4 cellular contexts compared by ENCODE assay signal in the genomic region with DNA sequence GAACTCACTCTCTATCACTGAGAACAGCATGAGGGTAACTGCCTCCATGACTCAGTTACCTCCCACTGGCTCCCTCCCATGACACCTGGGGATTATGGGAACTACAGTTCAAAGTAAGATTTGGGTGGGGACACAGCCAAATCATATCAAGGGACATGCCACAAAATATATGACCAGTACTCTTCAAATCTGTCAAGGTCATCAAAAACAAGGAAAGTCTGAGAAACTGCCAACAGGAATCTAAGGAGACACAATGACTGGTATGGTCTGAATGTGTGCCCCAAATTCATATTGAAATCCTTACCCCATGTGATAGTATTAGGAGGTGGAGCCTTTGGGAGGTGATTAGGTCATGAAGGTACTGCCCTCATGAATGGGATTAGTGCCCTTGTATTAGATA.
TF ChIP-seq lines count a peak whose summit lies in the region.

No MANE protein-coding gene starts in this region.

TF ChIP-seq in HepG2, 621 proteins besides CTCF, POLR2A, EP300 and RAD21:
- peak; percentile 60 to 74 for TF ChIP-seq MAFK (conservative IDR thresholded peaks at IDR 0.05 in 1 of 2, IDR thresholded peaks at IDR 0.05 in 1 of 2; ENCODE audit: low read length in 2 of 2)
- TF ChIP-seq MAFF (IDR thresholded peaks at IDR 0.05; ENCODE audit: low read depth, low read length): peak; percentile 66
- TF ChIP-seq RARG (CRISPR knock-in tag; IDR thresholded peaks at IDR 0.05; ENCODE audit: low read depth): no peak

TF ChIP-seq in A549, 52 proteins besides CTCF, POLR2A, EP300 and RAD21:
- TF ChIP-seq MAFK (IDR thresholded peaks at IDR 0.05; ENCODE audit: partially characterized antibody): peak; percentile 61
- TF ChIP-seq HEYL (CRISPR knock-in tag; IDR thresholded peaks at IDR 0.05): no peak

TF ChIP-seq in IMR-90, 13 proteins besides CTCF, POLR2A, EP300 and RAD21:
- peak; percentile 35 for TF ChIP-seq MAFK (IDR thresholded peaks at IDR 0.05; ENCODE audit: low read depth, low read length)
- TF ChIP-seq FOS (IDR thresholded peaks at IDR 0.05; ENCODE audit: low read depth, low read length): no peak
TF ChIP-seq in IMR-90: peak in this region for 1.

TF ChIP-seq in K562, 482 proteins besides CTCF, POLR2A, EP300 and RAD21:
- TF ChIP-seq KAT2B (IDR thresholded peaks at IDR 0.05; ENCODE audit: low read depth, low read length) (no peak), ZNF316 (IDR thresholded peaks at IDR 0.05) (peak; percentile 30; the same call in 1 of the 2 replicates), CXXC5 (CRISPR knock-in tag; IDR thresholded peaks at IDR 0.05) (no peak)
